Comparison of ENCODE assay signal across 8 cellular contexts in genomic region chr4:55395529-55396304, GRCh38. TPM values are rescaled to one million over a fixed set of nuclear protein-coding genes. Genes with fewer than 3 reads are reported as not detected.
DNase-seq lines count a peak whose midpoint lies in the region; TF ChIP-seq lines count a peak whose summit lies in the region.

Gene TMEM165 (plus strand): TSS chr4:55395957. CDS start chr4:55396190, 233 bp downstream.

- H3K4me3 Mint-ChIP-seq in H9 (peak within 1 kb of the TSS; percentile 91 to 93), nephron (peak within 1 kb of the TSS; percentile 94 to 99 (median 96))
- peak within 1 kb of the TSS; percentile 100 for H3K4me3 Mint-ChIP-seq in stimulated activated naive CD8-positive, alpha-beta T cell treated with anti-CD3 and anti-CD28 coated beads, Interleukin-15, Interleukin-2, amounts not matched to agents 100 ng/mL and 50 ng/mL, for 24 hours

- DNase-seq in ELR (ENCODE audit: low read depth): peak; percentile 87
- DNase-seq in H9: peak; percentile 94
- DNase-seq in M059J (ENCODE audit: low read depth): peak; percentile 82
- DNase-seq in SHP77 (lab: John Stamatoyannopoulos, UW): peak; percentile 94 to 95
- peak; percentile 84 for DNase-seq in activated effector memory CD4-positive, alpha-beta T cell treated with Interleukin-2 at 50 U/mL for 16 hours
- peak; percentile 85 for DNase-seq in fibroblast of pulmonary artery (ENCODE audit: low read depth)

- peak within 1 kb of the TSS; percentile 93 for H3K18ac ChIP-seq in H9 (ENCODE audit: insufficient read length, low read depth, low read length)

- H3K27me3 ChIP-seq in H9 (ENCODE audit: insufficient read depth, low read length): no peaks in the 10 kb centered on the region

- peaks cover 10% of the 10 kb centered on the region for H3K23me2 ChIP-seq in H9 (ENCODE audit: insufficient read length, low read depth, low read length, poor library complexity, severe bottlenecking)

- H3K4me1 ChIP-seq in H9 (ENCODE audit: insufficient read depth, low read length): no peaks in the 10 kb centered on the region

- H3K4me3 ChIP-seq in fibroblast of pulmonary artery (replicated peaks; ENCODE audit: low read depth, low read length): peak within 1 kb of the TSS; percentile 78

- no peak within 1 kb of the TSS for H2BK15ac ChIP-seq in H9 (ENCODE audit: low read depth, low read length)

- H4K5ac ChIP-seq in H9 (ENCODE audit: insufficient read length, low read depth, low read length): no peak within 1 kb of the TSS

- no peaks in the 10 kb centered on the region for H4K20me1 ChIP-seq in H9 (ENCODE audit: control insufficient read depth, insufficient read depth, insufficient read length)

- WGBS in H9 (ENCODE audit: extremely low coverage, insufficient read length, low lambda C conversion rate): no CpG with 5 or more reads among the region's 95 CpGs

- no peaks in the 10 kb centered on the region for H3K9me3 ChIP-seq in H9 (ENCODE audit: control insufficient read depth, low read depth, low read length)

- H3K27me3 Mint-ChIP-seq in H9 (ENCODE audit: low read depth) (no peaks in the 10 kb centered on the region; the same call in 1 of the 2 replicates), nephron (ENCODE audit: low read depth) (no peaks in the 10 kb centered on the region)
- H3K27me3 Mint-ChIP-seq in stimulated activated naive CD8-positive, alpha-beta T cell treated with anti-CD3 and anti-CD28 coated beads, Interleukin-15, Interleukin-2, amounts not matched to agents 100 ng/mL and 50 ng/mL, for 24 hours: no peaks in the 10 kb centered on the region

- no peak within 1 kb of the TSS for H3K56ac ChIP-seq in H9 (ENCODE audit: insufficient read length, low read depth, low read length)

- peaks cover 31% of the 10 kb centered on the region for H3K79me2 ChIP-seq in H9 (ENCODE audit: insufficient read depth, low read length)

- H3K14ac ChIP-seq in H9 (ENCODE audit: insufficient read depth, low read length): peak within 1 kb of the TSS; percentile 95

- H3K36me3 Mint-ChIP-seq in H9 (ENCODE audit: insufficient read depth in 1 of 3, low read depth in 3 of 3) (peaks cover 21 to 29% (median 25%) of the 10 kb centered on the region in 3 experiments), nephron (ENCODE audit: low read depth) (peaks cover 9% of the 10 kb centered on the region)
- H3K36me3 Mint-ChIP-seq in stimulated activated naive CD8-positive, alpha-beta T cell treated with anti-CD3 and anti-CD28 coated beads, Interleukin-15, Interleukin-2, amounts not matched to agents 100 ng/mL and 50 ng/mL, for 24 hours (ENCODE audit: low read depth): peaks cover 33% of the 10 kb centered on the region

- no peak within 1 kb of the TSS for H4K91ac ChIP-seq in H9 (ENCODE audit: insufficient read length, low read depth, low read length)

- no peak within 1 kb of the TSS for H2AK5ac ChIP-seq in H9 (ENCODE audit: insufficient read length, low read length)

- H4K8ac ChIP-seq in H9 (replicated peaks; ENCODE audit: insufficient read length, low read depth, low read length): no peak within 1 kb of the TSS

- peak within 1 kb of the TSS; percentile 83 for H3K4me2 ChIP-seq in H9 (ENCODE audit: insufficient read depth, insufficient read length, low read length)

- no peak within 1 kb of the TSS for H2BK120ac ChIP-seq in H9 (ENCODE audit: low read depth, low read length, poor library complexity, severe bottlenecking)

- no peak within 1 kb of the TSS for H3K4ac ChIP-seq in H9 (ENCODE audit: low read depth, low read length)

- H3K9ac ChIP-seq in H9 (ENCODE audit: extremely low read depth, insufficient read length, low read length): peak within 1 kb of the TSS; percentile 94

- H3K27ac ChIP-seq in H9 (ENCODE audit: insufficient read length, low read depth, low read length): peak within 1 kb of the TSS; percentile 12

- H3K27ac Mint-ChIP-seq in H9 (peak within 1 kb of the TSS; percentile 91 to 99 (median 98)), nephron (peak within 1 kb of the TSS; percentile 92 to 97 (median 93))
- peak within 1 kb of the TSS; percentile 100 for H3K27ac Mint-ChIP-seq in stimulated activated naive CD8-positive, alpha-beta T cell treated with anti-CD3 and anti-CD28 coated beads, Interleukin-15, Interleukin-2, amounts not matched to agents 100 ng/mL and 50 ng/mL, for 24 hours

- H3K4me1 Mint-ChIP-seq in H9 (peaks cover 32 to 33% of the 10 kb centered on the region in 2 experiments), nephron (peaks cover 29% of the 10 kb centered on the region)
- peaks cover 47% of the 10 kb centered on the region for H3K4me1 Mint-ChIP-seq in stimulated activated naive CD8-positive, alpha-beta T cell treated with anti-CD3 and anti-CD28 coated beads, Interleukin-15, Interleukin-2, amounts not matched to agents 100 ng/mL and 50 ng/mL, for 24 hours (ENCODE audit: low read depth)

- no peak within 1 kb of the TSS for H3K23ac ChIP-seq in H9 (ENCODE audit: insufficient read length, low read depth, low read length)

- H2BK5ac ChIP-seq in H9 (ENCODE audit: insufficient read length, low read length): no peak within 1 kb of the TSS

- no peak within 1 kb of the TSS for H3T11ph ChIP-seq in H9 (ENCODE audit: low read length)

- no peak within 1 kb of the TSS for H2BK12ac ChIP-seq in H9 (ENCODE audit: insufficient read length, low read depth, low read length)

- H3K79me1 ChIP-seq in H9 (ENCODE audit: insufficient read depth, low read depth, low read length, poor library complexity, severe bottlenecking): no peaks in the 10 kb centered on the region

- TF ChIP-seq CTCF in H9 (conservative IDR thresholded peaks at IDR 0.05) (no peak), fibroblast of pulmonary artery (IDR thresholded peaks at IDR 0.05; ENCODE audit: low read length, missing control alignments) (no peak), nephron (IDR thresholded peaks at IDR 0.05; ENCODE audit: unreplicated experiment in 3 of 3) (no peak)

- H3K9me3 Mint-ChIP-seq in H9 (no peaks in the 10 kb centered on the region; a peak in 1 of 5 replicates), nephron (no peaks in the 10 kb centered on the region)
- no peaks in the 10 kb centered on the region for H3K9me3 Mint-ChIP-seq in stimulated activated naive CD8-positive, alpha-beta T cell treated with anti-CD3 and anti-CD28 coated beads, Interleukin-15, Interleukin-2, amounts not matched to agents 100 ng/mL and 50 ng/mL, for 24 hours

- H2BK20ac ChIP-seq in H9 (ENCODE audit: low read depth, low read length, poor library complexity, severe bottlenecking): no peak within 1 kb of the TSS

- H2AFZ ChIP-seq in H9 (ENCODE audit: low read length): no peak within 1 kb of the TSS

RNA-seq across cellular contexts. Expression of gene TMEM165, which starts in this region (rescaled TPM):
- 85.9 and 87.2 TPM in 2 replicates for total RNA-seq in H9 (2021)
- 132 and 143 TPM in 2 replicates for total RNA-seq in M059J (2014; rRNA removed; shearing (Covaris generic))

Comparison
In these comparisons a context has a peak if more than half of its experiments do, and no peak if none do; other contexts are left out.
1. Peak in every context shown above with its lines: DNase-seq, H3K4me3 ChIP-seq and H3K27ac ChIP-seq.